ENCODE assay signal across 8 cellular contexts in the genomic region with DNA sequence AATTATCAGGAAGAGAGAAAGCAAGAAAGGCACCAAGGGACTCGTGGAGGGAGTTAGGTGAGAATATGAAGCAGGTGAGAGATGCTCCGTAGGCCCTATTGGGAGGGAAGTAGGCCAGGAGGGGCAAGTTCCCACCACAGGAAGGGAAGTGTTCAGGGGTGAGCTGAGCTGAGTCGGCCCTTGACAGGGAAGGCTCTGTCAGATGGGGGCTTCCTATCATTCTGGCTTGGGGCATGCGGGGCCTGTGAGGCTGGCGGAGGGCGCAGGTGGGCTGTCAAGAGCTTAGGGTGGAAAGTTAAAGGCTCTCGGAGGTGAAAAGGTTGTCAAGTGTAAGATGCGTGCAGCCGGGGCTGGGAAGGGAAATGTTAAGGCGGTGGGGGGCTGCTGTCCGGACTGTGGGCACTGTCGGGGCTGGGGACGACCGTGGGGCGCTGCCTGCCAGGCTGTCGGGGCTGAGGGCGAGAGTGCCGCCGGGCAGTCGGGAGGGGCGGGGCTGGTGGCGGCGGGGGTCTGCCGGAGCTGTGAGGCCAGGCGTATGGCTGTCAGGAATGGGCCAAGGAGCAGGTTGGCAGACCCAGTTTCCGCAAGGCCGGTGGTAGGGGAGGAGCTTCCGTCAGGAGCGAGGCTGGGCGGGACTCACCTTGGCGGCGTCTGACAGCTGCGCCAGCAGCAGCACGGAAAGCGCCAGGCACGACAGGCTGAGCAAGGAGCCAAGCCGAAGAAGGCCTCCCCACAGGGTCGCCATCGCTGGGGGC. TPM values are rescaled to one million over a fixed set of nuclear protein-coding genes. Genes with fewer than 3 reads are reported as not detected.
DNase-seq lines count a peak whose midpoint lies in the region; ATAC-seq and TF ChIP-seq lines count a peak whose summit lies in the region.

No MANE protein-coding gene starts in this region.

- H3K4me3 Mint-ChIP-seq in activated T-cell treated with anti-CD3 and anti-CD28 coated beads, Interleukin-2, amount 50 U/mL, for 24 hours, result peak overlapping the region; percentile 92
- peak overlapping the region; percentile 94 to 99 (median 98) for H3K4me3 Mint-ChIP-seq in naive thymus-derived CD4-positive, alpha-beta T cell

- no peaks in the 10 kb centered on the region for H3K9me3 Mint-ChIP-seq in activated T-cell treated with anti-CD3 and anti-CD28 coated beads, Interleukin-2, amount 50 U/mL, for 24 hours
- no peaks in the 10 kb centered on the region for H3K9me3 Mint-ChIP-seq in naive thymus-derived CD4-positive, alpha-beta T cell

- H3K36me3 ChIP-seq in naive thymus-derived CD4-positive, alpha-beta T cell (ENCODE audit: control insufficient read depth in 2 of 3, insufficient read depth in 3 of 3, low read length in 3 of 3), result peaks cover 0 to 11% (median 0%) of the 10 kb centered on the region in 3 experiments

- ATAC-seq in GM19468 (IDR thresholded peaks at IDR 0.05; ENCODE audit: extremely low read depth, unreplicated experiment), result peak; percentile 50
- peak; percentile 83 for ATAC-seq in naive thymus-derived CD4-positive, alpha-beta T cell

- peak overlapping the region; percentile 84 for H3K4me3 ChIP-seq in epithelial cell of proximal tubule (ENCODE audit: low read depth, low read length)
- H3K4me3 ChIP-seq in naive thymus-derived CD4-positive, alpha-beta T cell (ENCODE audit: low read length), result peak overlapping the region; percentile 96

- peak overlapping the region; percentile 92 for H3K27ac ChIP-seq in naive thymus-derived CD4-positive, alpha-beta T cell (ENCODE audit: low read depth, low read length)

- H3K27me3 Mint-ChIP-seq in activated T-cell treated with anti-CD3 and anti-CD28 coated beads, Interleukin-2, amount 50 U/mL, for 24 hours, result no peaks in the 10 kb centered on the region
- H3K27me3 Mint-ChIP-seq in naive thymus-derived CD4-positive, alpha-beta T cell, result no peaks in the 10 kb centered on the region

- H3K36me3 Mint-ChIP-seq in activated T-cell treated with anti-CD3 and anti-CD28 coated beads, Interleukin-2, amount 50 U/mL, for 24 hours (ENCODE audit: low read depth), result peaks cover 34% of the 10 kb centered on the region
- H3K36me3 Mint-ChIP-seq in naive thymus-derived CD4-positive, alpha-beta T cell, result peaks cover 2 to 6% (median 4%) of the 10 kb centered on the region in 5 donors

- no peaks in the 10 kb centered on the region for H3K27me3 ChIP-seq in naive thymus-derived CD4-positive, alpha-beta T cell (ENCODE audit: control insufficient read depth in 2 of 2, insufficient read depth in 2 of 2, low read length in 2 of 2)

- no peak for TF ChIP-seq CTCF in epithelial cell of proximal tubule (conservative IDR thresholded peaks at IDR 0.05; ENCODE audit: low read depth, low read length)

- CTCF ChIA-PET in naive thymus-derived CD4-positive, alpha-beta T cell (lab: Charles Lee), result interaction anchor here (0.6 to 1.5 kb wide), 3 partner anchors 37 to 50 kb away, joined by 3 to 5 read pairs (median 3); no protein-coding TSS in a partner anchor

- intact Hi-C loops in naive thymus-derived CD4-positive, alpha-beta T cell (cut with micrococcal nuclease), result loop anchor here (1.0 to 5.0 kb wide), 15 partner anchors 40 to 1494 kb away; a partner anchor contains a TSS

- DNase-seq in CMK (ENCODE audit: low read depth), result peak; percentile 49
- peak; percentile 72 for DNase-seq in HPDE6-E6E7 (ENCODE audit: extremely low spot score)
- peak; percentile 63 for DNase-seq in NOMO-1 treated with dmso at 0.1 percent for 144 hours (lab: John Stamatoyannopoulos, UW; ENCODE audit: unreplicated experiment)
- no peak for DNase-seq in activated T-cell treated with anti-CD3 and anti-CD28 coated beads, Interleukin-2, amount 50 U/mL, for 24 hours
- DNase-seq in epithelial cell of proximal tubule (ENCODE audit: low read depth), result no peak
- peak in 7 of 9 donors; percentile 61 to 79 (median 77) for DNase-seq in naive thymus-derived CD4-positive, alpha-beta T cell
- DNase-seq in stimulated activated naive CD4-positive, alpha-beta T cell (lab: John Stamatoyannopoulos, UW), result peak; percentile 57 to 89 (median 71)

- no peaks in the 10 kb centered on the region for H3K9me3 ChIP-seq in naive thymus-derived CD4-positive, alpha-beta T cell (ENCODE audit: control insufficient read depth in 2 of 3, low read length in 3 of 3)

- H3K27ac Mint-ChIP-seq in activated T-cell treated with anti-CD3 and anti-CD28 coated beads, Interleukin-2, amount 50 U/mL, for 24 hours, result peak overlapping the region; percentile 93
- H3K27ac Mint-ChIP-seq in naive thymus-derived CD4-positive, alpha-beta T cell, result peak overlapping the region; percentile 94 to 99 (median 98)

- POLR2A ChIA-PET in naive thymus-derived CD4-positive, alpha-beta T cell (lab: Charles Lee), result interaction anchor here (0.5 to 2.1 kb wide), 10 partner anchors 9 to 610 kb away, joined by 3 to 27 read pairs (median 5); a partner anchor contains a TSS

- peaks cover 13 to 17% of the 10 kb centered on the region in 2 donors for H3K4me1 ChIP-seq in naive thymus-derived CD4-positive, alpha-beta T cell (ENCODE audit: control insufficient read depth in 2 of 2, insufficient read depth in 2 of 2, low read length in 2 of 2)

- H3K4me1 Mint-ChIP-seq in activated T-cell treated with anti-CD3 and anti-CD28 coated beads, Interleukin-2, amount 50 U/mL, for 24 hours (ENCODE audit: low read depth), result peaks cover 43% of the 10 kb centered on the region
- H3K4me1 Mint-ChIP-seq in naive thymus-derived CD4-positive, alpha-beta T cell, result peaks cover 20 to 48% (median 35%) of the 10 kb centered on the region in 7 donors

RNA-seq across cellular contexts. Expression of a gene that starts 0.5 kb away (rescaled TPM):
- 29.7 and 30.3 TPM in 2 replicates for total RNA-seq in epithelial cell of proximal tubule
- total RNA-seq in naive thymus-derived CD4-positive, alpha-beta T cell, result 10 to 100 TPM; 16.2 to 33.6 (median 30.6) TPM
- polyA plus RNA-seq in naive thymus-derived CD4-positive, alpha-beta T cell, result 10 to 100 TPM; 62.1 to 83.0 TPM

RNA-seq across cellular contexts. Expression of a gene that starts 20.9 kb away (rescaled TPM):
- not detected in 2 replicates for total RNA-seq in epithelial cell of proximal tubule
- not detected for total RNA-seq in naive thymus-derived CD4-positive, alpha-beta T cell
- polyA plus RNA-seq in naive thymus-derived CD4-positive, alpha-beta T cell, result not detected

RNA-seq across cellular contexts. Expression of a gene that starts 31.0 kb away (rescaled TPM):
- not detected in 2 replicates for total RNA-seq in epithelial cell of proximal tubule
- total RNA-seq in naive thymus-derived CD4-positive, alpha-beta T cell, result not detected
- not detected for polyA plus RNA-seq in naive thymus-derived CD4-positive, alpha-beta T cell

RNA-seq across cellular contexts. Expression of a gene that starts 40.1 kb away (rescaled TPM):
- 14.5 and 22.8 TPM in 2 replicates for total RNA-seq in epithelial cell of proximal tubule
- 10 to 100 TPM in 1 of 5 experiments, 1 to 10 TPM in 2, under 1 TPM in 2; 0.59 to 11.0 (median 3.4) TPM for total RNA-seq in naive thymus-derived CD4-positive, alpha-beta T cell
- under 1 TPM in 1 of 2 donors, not detected in 1; 0.13 TPM for polyA plus RNA-seq in naive thymus-derived CD4-positive, alpha-beta T cell

RNA-seq across cellular contexts. Expression of a gene that starts 52.8 kb away (rescaled TPM):
- total RNA-seq in epithelial cell of proximal tubule, result 29.7 and 49.6 TPM in 2 replicates
- total RNA-seq in naive thymus-derived CD4-positive, alpha-beta T cell, result 10 to 100 TPM in 3 of 5 experiments, 1 to 10 TPM in 2; 5.6 to 20.9 (median 11.2) TPM
- 1 to 10 TPM; 8.1 to 9.9 TPM for polyA plus RNA-seq in naive thymus-derived CD4-positive, alpha-beta T cell

Comparison
In these comparisons a context has a peak if more than half of its experiments do, and no peak if none do; other contexts are left out.
1. DNase-seq: peak in CMK (single experiment), HPDE6-E6E7 (single experiment), NOMO-1 treated with dmso at 0.1 percent for 144 hours (single experiment), naive thymus-derived CD4-positive, alpha-beta T cell (7 of 9) and stimulated activated naive CD4-positive, alpha-beta T cell (6 of 6); none in activated T-cell treated with anti-CD3 and anti-CD28 coated beads, Interleukin-2, amount 50 U/mL, for 24 hours (single experiment) and epithelial cell of proximal tubule (single experiment).